8 cellular contexts compared by ENCODE assay signal in genomic region chr10:7787857-7788639, GRCh38. TPM values are rescaled to one million over a fixed set of nuclear protein-coding genes. Genes with fewer than 3 reads are reported as not detected.
A peak's percentile ranks its signal among the peaks of the same experiment; 100 is the strongest.
DNase-seq lines count a peak whose midpoint lies in the region; ATAC-seq and TF ChIP-seq lines count a peak whose summit lies in the region.

Gene ATP5F1C, plus strand, starts transcription at chr10:7788177. Its CDS starts 31 bp downstream, at chr10:7788208.
Gene KIN, minus strand, starts transcription at chr10:7787993. Its CDS starts 60 bp downstream, at chr10:7787933.

- TF ChIP-seq CTCF in HFF-Myc (IDR thresholded peaks at IDR 0.05; ENCODE audit: low read depth, low read length, missing control alignments) (no peak), omental fat pad (IDR thresholded peaks at IDR 0.05) (no peak)

- WGBS in thymus: under 1% methylated on average over 59 of the region's 59 CpGs

- H3K27ac ChIP-seq in SK-N-MC (no peak within 1 kb of the TSS), thymus (ENCODE audit: low read depth) (peak within 1 kb of the TSS; percentile 88)

- no peak within 1 kb of the TSS for H3K4me3 Mint-ChIP-seq in activated naive CD4-positive, alpha-beta T cell treated with anti-CD3 and anti-CD28 coated beads for 36 hours

- H3K4me1 Mint-ChIP-seq in activated naive CD4-positive, alpha-beta T cell treated with anti-CD3 and anti-CD28 coated beads for 36 hours (ENCODE audit: low read depth): peaks cover 63% of the 10 kb centered on the region

- peak; percentile 98 for ATAC-seq in omental fat pad (ENCODE audit: low FRiP score)

- CTCF ChIA-PET in activated naive CD4-positive, alpha-beta T cell treated with anti-CD3 and anti-CD28 coated beads for 36 hours (lab: Charles Lee): interaction anchor here (0.6 to 1.3 kb wide), 2 partner anchors 258 to 263 kb away, joined by 3 to 5 read pairs; no protein-coding TSS in a partner anchor

- peaks cover 10% of the 10 kb centered on the region for H3K4me1 ChIP-seq in thymus (ENCODE audit: control insufficient read depth, insufficient read depth, low read length)

- H3K36me3 ChIP-seq in SK-N-MC (ENCODE audit: insufficient read depth, low read length): peaks cover 3% of the 10 kb centered on the region; the same call in 1 of the 2 replicates
- peaks cover 7% of the 10 kb centered on the region for H3K36me3 ChIP-seq in thymus (ENCODE audit: control insufficient read depth, insufficient read depth)

- intact Hi-C loops in activated naive CD4-positive, alpha-beta T cell treated with anti-CD3 and anti-CD28 coated beads for 36 hours (cut with micrococcal nuclease): loop anchor here (1.0 to 2.0 kb wide), 3 partner anchors 30 to 309 kb away; partner anchors contain the start of genes GATA3 and TAF3

- no peaks in the 10 kb centered on the region for H3K9me3 ChIP-seq in SK-N-MC (ENCODE audit: low read depth, low read length)
- no peaks in the 10 kb centered on the region for H3K9me3 ChIP-seq in thymus (ENCODE audit: control insufficient read depth)

- peaks cover 18% of the 10 kb centered on the region for H3K36me3 Mint-ChIP-seq in activated naive CD4-positive, alpha-beta T cell treated with anti-CD3 and anti-CD28 coated beads for 36 hours (ENCODE audit: low read depth)

- peak; percentile 92 for DNase-seq in GM04504 (ENCODE audit: low read depth)
- peak; percentile 88 for DNase-seq in HFF-Myc (ENCODE audit: extremely low read depth, low read depth)
- peak; percentile 97 for DNase-seq in NAMALWA (ENCODE audit: low spot score)
- DNase-seq in SK-N-MC (ENCODE audit: low read depth, low spot score): peak; percentile 56
- peak; percentile 98 for DNase-seq in activated naive CD4-positive, alpha-beta T cell treated with anti-CD3 and anti-CD28 coated beads for 36 hours
- DNase-seq in glomerular endothelial cell (ENCODE audit: extremely low read depth, low read depth, low spot score): peak; percentile 75
- DNase-seq in omental fat pad (ENCODE audit: low spot score): peak; percentile 93

- no peaks in the 10 kb centered on the region for H3K9me3 Mint-ChIP-seq in activated naive CD4-positive, alpha-beta T cell treated with anti-CD3 and anti-CD28 coated beads for 36 hours

- H3K27me3 ChIP-seq in thymus (ENCODE audit: control insufficient read depth, insufficient read depth): no peaks in the 10 kb centered on the region

- H3K4me3 ChIP-seq in HFF-Myc (replicated peaks; ENCODE audit: low read depth, low read length): peak within 1 kb of the TSS; percentile 95
- peak within 1 kb of the TSS; percentile 83 for H3K4me3 ChIP-seq in SK-N-MC
- H3K4me3 ChIP-seq in thymus (ENCODE audit: low read length): peak within 1 kb of the TSS; percentile 77

- peak within 1 kb of the TSS; percentile 91 for H3K9ac ChIP-seq in SK-N-MC (ENCODE audit: insufficient read length)

- H3K27ac Mint-ChIP-seq in activated naive CD4-positive, alpha-beta T cell treated with anti-CD3 and anti-CD28 coated beads for 36 hours: no peak within 1 kb of the TSS

- no peaks in the 10 kb centered on the region for H3K27me3 Mint-ChIP-seq in activated naive CD4-positive, alpha-beta T cell treated with anti-CD3 and anti-CD28 coated beads for 36 hours (ENCODE audit: low read depth)

RNA-seq across cellular contexts. Expression of gene ATP5F1C, which starts in this region (rescaled TPM):
- 100 to 1,000 TPM; 287 to 290 TPM for total RNA-seq in activated naive CD4-positive, alpha-beta T cell treated with anti-CD3 and anti-CD28 coated beads for 36 hours
- total RNA-seq in glomerular endothelial cell (231 and 303 TPM in 2 replicates), omental fat pad (100 to 1,000 TPM; 174 to 218 (median 205) TPM)
- polyA plus RNA-seq in thymus: 257 TPM

RNA-seq across cellular contexts. Expression of gene KIN, which starts in this region (rescaled TPM):
- total RNA-seq in activated naive CD4-positive, alpha-beta T cell treated with anti-CD3 and anti-CD28 coated beads for 36 hours: 1 to 10 TPM; 6.4 to 7.7 TPM
- total RNA-seq in glomerular endothelial cell: 4.6 and 7.1 TPM in 2 replicates
- 1 to 10 TPM; 3.6 to 8.7 (median 7.3) TPM for total RNA-seq in omental fat pad
- polyA plus RNA-seq in thymus: 28.6 TPM
